In the genomic region with DNA sequence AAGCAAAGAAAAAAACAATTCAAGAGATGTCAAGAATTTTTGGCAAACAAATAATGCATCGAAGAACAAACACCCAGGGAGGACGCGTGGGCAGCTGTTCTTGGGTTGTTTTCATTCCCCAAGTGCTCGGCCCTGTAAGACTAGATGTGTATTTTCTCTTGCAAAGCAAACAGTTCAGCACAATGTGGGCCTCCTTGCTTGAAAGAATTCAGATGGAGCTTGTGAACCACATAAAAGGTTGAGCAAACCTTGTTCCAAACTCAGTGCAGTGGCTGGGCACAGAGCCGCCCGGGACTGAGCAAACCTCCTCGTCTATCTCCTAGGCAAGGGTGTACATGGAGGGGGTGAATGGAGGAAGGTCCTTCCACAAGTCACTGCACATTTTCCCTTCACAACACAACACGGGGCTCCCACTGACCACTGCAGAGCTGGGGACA, we compare ENCODE assay signal across 14 cellular contexts.
DNase-seq lines count a peak whose midpoint lies in the region; ATAC-seq, FAIRE-seq and TF ChIP-seq lines count a peak whose summit lies in the region.
"Had no signal": no experiment of that assay in that cellular context is flagged by ENCODE, and none has a peak within 500 bp of the region (broad histone marks: within the 10 kb centered on the region; RNA-seq: fewer than 3 reads in every experiment).

No MANE protein-coding gene starts in this region.

- in situ Hi-C loops in gastrocnemius medialis (cut with MboI; ENCODE audit: low sequenced_read_pairs in 4 of 4): no loop called here

- H3K4me1 ChIP-seq in DND-41 (ENCODE audit: insufficient read depth, low read length) (peaks cover 15% of the 10 kb centered on the region), astrocyte (ENCODE audit: insufficient read depth, low read length) (peaks cover 28% of the 10 kb centered on the region), gastrocnemius medialis (peaks cover 13 to 18% of the 10 kb centered on the region in 2 donors), H9 (ENCODE audit: insufficient read depth, low read length) (peaks cover 5% of the 10 kb centered on the region; the same call in 1 of the 2 replicates)

- no peak overlapping the region for H3K4me2 ChIP-seq in DND-41 (ENCODE audit: insufficient read depth, low read length)
- H3K4me2 ChIP-seq in astrocyte (ENCODE audit: low read length): peak overlapping the region; percentile 29
- no peak overlapping the region for H3K4me2 ChIP-seq in H9 (ENCODE audit: insufficient read depth, insufficient read length, low read length)

- H3K14ac ChIP-seq in H9 (ENCODE audit: insufficient read depth, low read length): no peak overlapping the region

- no peak overlapping the region for H3K9ac ChIP-seq in DND-41 (ENCODE audit: low read depth, low read length)
- H3K9ac ChIP-seq in astrocyte (ENCODE audit: low read length): no peak overlapping the region
- H3K9ac ChIP-seq in H9 (ENCODE audit: extremely low read depth, insufficient read length, low read length): no peak overlapping the region

- intact Hi-C loops in gastrocnemius medialis (cut with DNase I; ENCODE audit: low total_unique reads): no loop called here

- no peak overlapping the region for H2BK12ac ChIP-seq in H9 (ENCODE audit: insufficient read length, low read depth, low read length)

- no peak for FAIRE-seq in astrocyte (lab: Jason Lieb, UNC)

- no peak overlapping the region for H4K5ac ChIP-seq in H9 (ENCODE audit: insufficient read length, low read depth, low read length)

- H4K20me1 ChIP-seq in DND-41 (ENCODE audit: insufficient read depth, low read length) (peaks cover 2% of the 10 kb centered on the region; the same call in 1 of the 2 replicates), astrocyte (ENCODE audit: insufficient read depth, low read length) (no peaks in the 10 kb centered on the region), H9 (ENCODE audit: control insufficient read depth, insufficient read depth, insufficient read length) (no peaks in the 10 kb centered on the region)

- H2BK20ac ChIP-seq in H9 (ENCODE audit: low read depth, low read length, poor library complexity, severe bottlenecking): no peak overlapping the region

- TF ChIP-seq CTCF in DND-41 (IDR thresholded peaks at IDR 0.05; ENCODE audit: borderline replicate concordance, extremely low read depth, low read length, poor library complexity, severe bottlenecking): no peak
- no peak for TF ChIP-seq CTCF in astrocyte (IDR thresholded peaks at IDR 0.05; ENCODE audit: insufficient read depth, low read depth, low read length)
- TF ChIP-seq CTCF in gastrocnemius medialis (IDR thresholded peaks at IDR 0.05 in 4 of 5, conservative IDR thresholded peaks at IDR 0.05 in 1 of 5): no peak
- TF ChIP-seq CTCF in H9 (conservative IDR thresholded peaks at IDR 0.05): no peak

- no peaks in the 10 kb centered on the region for H3K23me2 ChIP-seq in H9 (ENCODE audit: insufficient read length, low read depth, low read length, poor library complexity, severe bottlenecking)

- H3K27ac ChIP-seq in DND-41 (ENCODE audit: low read length): no peak overlapping the region
- no peak overlapping the region for H3K27ac ChIP-seq in astrocyte (ENCODE audit: low read depth, low read length)
- H3K27ac ChIP-seq in gastrocnemius medialis: peak overlapping the region in 1 of 4 donors; percentile 25
- no peak overlapping the region for H3K27ac ChIP-seq in H9 (ENCODE audit: insufficient read length, low read depth, low read length)
- H3K27ac ChIP-seq: neutrophil had no signal

- WGBS in H9 (ENCODE audit: extremely low coverage, insufficient read length, low lambda C conversion rate): no CpG with 5 or more reads among the region's 8 CpGs

- H3K18ac ChIP-seq in H9 (ENCODE audit: insufficient read length, low read depth, low read length): no peak overlapping the region

- DNase-seq in DND-41 (peak; percentile 29), astrocyte (ENCODE audit: low read depth) (peak; percentile 29), islet precursor cell (peak; percentile 49), gastrocnemius medialis (peak in 1 of 2 donors; percentile 49), H9 (no peak), RKO (ENCODE audit: low spot score) (no peak)
- no peak for DNase-seq in stimulated activated CD4-positive, alpha-beta T cell treated with anti-CD3 and anti-CD28 coated beads, Interleukin-12 subunit alpha, Interleukin-12 subunit beta, amount 100 ng/mL, for 4 hours
- no peak for DNase-seq in activated effector memory CD4-positive, alpha-beta T cell treated with Interleukin-2 at 50 U/mL for 16 hours
- DNase-seq: activated CD4-positive, alpha-beta T cell treated with anti-CD3 and anti-CD28 coated beads, Interleukin-2, amount 50 U/mL, for 4 hours; activated naive CD8-positive, alpha-beta T cell treated with anti-CD3 and anti-CD28 coated beads for 36 hours; effector CD4-positive, alpha-beta T cell; HFFc6 had no signal

- H3K79me1 ChIP-seq in H9 (ENCODE audit: insufficient read depth, low read depth, low read length, poor library complexity, severe bottlenecking): no peaks in the 10 kb centered on the region

- H4K8ac ChIP-seq in H9 (replicated peaks; ENCODE audit: insufficient read length, low read depth, low read length): no peak overlapping the region

- no peak overlapping the region for H3K56ac ChIP-seq in H9 (ENCODE audit: insufficient read length, low read depth, low read length)

- H3K4ac ChIP-seq in H9 (ENCODE audit: low read depth, low read length): no peak overlapping the region

- H3K9me3 Mint-ChIP-seq in astrocyte (ENCODE audit: unreplicated experiment): no peaks in the 10 kb centered on the region
- no peaks in the 10 kb centered on the region for H3K9me3 Mint-ChIP-seq in H9
- H3K9me3 Mint-ChIP-seq: activated naive CD8-positive, alpha-beta T cell treated with anti-CD3 and anti-CD28 coated beads for 36 hours; HFFc6 had no signal

- no peak overlapping the region for H3K4me3 ChIP-seq in DND-41 (ENCODE audit: low read depth in 1 of 2, low read length in 2 of 2)
- no peak overlapping the region for H3K4me3 ChIP-seq in astrocyte (ENCODE audit: insufficient read depth, low read depth, low read length)
- no peak overlapping the region for H3K4me3 ChIP-seq in gastrocnemius medialis
- H3K4me3 ChIP-seq: transverse colon had no signal

- H3K36me3 Mint-ChIP-seq in astrocyte (ENCODE audit: low read depth, unreplicated experiment): peaks cover 4% of the 10 kb centered on the region
- H3K36me3 Mint-ChIP-seq in H9 (ENCODE audit: insufficient read depth in 1 of 3, low read depth in 3 of 3): peaks cover 0 to 11% (median 1%) of the 10 kb centered on the region in 3 experiments; a peak in 1 of 7 replicates
- H3K36me3 Mint-ChIP-seq: activated naive CD8-positive, alpha-beta T cell treated with anti-CD3 and anti-CD28 coated beads for 36 hours had no signal

- peaks cover 9% of the 10 kb centered on the region for H3K4me1 Mint-ChIP-seq in astrocyte (ENCODE audit: low read depth, unreplicated experiment)
- peaks cover 32 to 34% of the 10 kb centered on the region in 2 experiments for H3K4me1 Mint-ChIP-seq in H9
- H3K4me1 Mint-ChIP-seq: activated naive CD8-positive, alpha-beta T cell treated with anti-CD3 and anti-CD28 coated beads for 36 hours had no signal

- no peak for TF ChIP-seq POLR2A in gastrocnemius medialis (IDR thresholded peaks at IDR 0.05)

- no peak overlapping the region for H3K23ac ChIP-seq in H9 (ENCODE audit: insufficient read length, low read depth, low read length)

- no peak overlapping the region for H2AK5ac ChIP-seq in H9 (ENCODE audit: insufficient read length, low read length)

- no peaks in the 10 kb centered on the region for H3K27me3 ChIP-seq in DND-41 (ENCODE audit: insufficient read depth, low read length, poor library complexity)
- peaks cover 16% of the 10 kb centered on the region for H3K27me3 ChIP-seq in astrocyte (ENCODE audit: insufficient read depth, low read length)
- no peaks in the 10 kb centered on the region for H3K27me3 ChIP-seq in gastrocnemius medialis
- peaks cover 4% of the 10 kb centered on the region; the same call in 1 of the 2 replicates for H3K27me3 ChIP-seq in H9 (ENCODE audit: insufficient read depth, low read length)
- H3K27me3 ChIP-seq: neutrophil, transverse colon had no signal

- no peak overlapping the region for H2BK15ac ChIP-seq in H9 (ENCODE audit: low read depth, low read length)

- H2BK5ac ChIP-seq in H9 (ENCODE audit: insufficient read length, low read length): no peak overlapping the region

- H2BK120ac ChIP-seq in H9 (ENCODE audit: low read depth, low read length, poor library complexity, severe bottlenecking): no peak overlapping the region

- H3K36me3 ChIP-seq in DND-41 (ENCODE audit: insufficient read depth, low read length): no peaks in the 10 kb centered on the region
- H3K36me3 ChIP-seq in astrocyte (ENCODE audit: insufficient read depth, low read length): no peaks in the 10 kb centered on the region
- no peaks in the 10 kb centered on the region for H3K36me3 ChIP-seq in gastrocnemius medialis
- H3K36me3 ChIP-seq: neutrophil, transverse colon had no signal

- ATAC-seq in DND-41 (ENCODE audit: insufficient read depth, low read depth): peak; percentile 65
- peak; percentile 54 to 61 for ATAC-seq in gastrocnemius medialis

- no peak overlapping the region for H3K4me3 Mint-ChIP-seq in astrocyte (ENCODE audit: unreplicated experiment)
- no peak overlapping the region for H3K4me3 Mint-ChIP-seq in H9
- H3K4me3 Mint-ChIP-seq: activated naive CD8-positive, alpha-beta T cell treated with anti-CD3 and anti-CD28 coated beads for 36 hours; HFFc6 had no signal

- no peak overlapping the region for H3T11ph ChIP-seq in H9 (ENCODE audit: low read length)

- peak overlapping the region; percentile 4 for H3K27ac Mint-ChIP-seq in astrocyte (ENCODE audit: unreplicated experiment)
- H3K27ac Mint-ChIP-seq in H9: no peak overlapping the region
- H3K27ac Mint-ChIP-seq: activated naive CD8-positive, alpha-beta T cell treated with anti-CD3 and anti-CD28 coated beads for 36 hours; HFFc6 had no signal

- H3K9me3 ChIP-seq in DND-41 (ENCODE audit: insufficient read depth, low read length, severe bottlenecking) (no peaks in the 10 kb centered on the region), astrocyte (ENCODE audit: insufficient read depth, low read depth, low read length) (no peaks in the 10 kb centered on the region), gastrocnemius medialis (no peaks in the 10 kb centered on the region), H9 (ENCODE audit: control insufficient read depth, low read depth, low read length) (no peaks in the 10 kb centered on the region)
- H3K9me3 ChIP-seq: neutrophil, transverse colon had no signal

- H3K27me3 Mint-ChIP-seq in astrocyte (ENCODE audit: low read depth, unreplicated experiment) (peaks cover 3% of the 10 kb centered on the region), H9 (ENCODE audit: low read depth) (peaks cover 36% of the 10 kb centered on the region)

- H2AFZ ChIP-seq in DND-41 (ENCODE audit: low read depth, low read length) (no peak overlapping the region), astrocyte (ENCODE audit: low read depth, low read length) (no peak overlapping the region), H9 (ENCODE audit: low read length) (no peak overlapping the region)

- H4K91ac ChIP-seq in H9 (ENCODE audit: insufficient read length, low read depth, low read length): no peak overlapping the region

- H3K79me2 ChIP-seq in DND-41 (ENCODE audit: insufficient read depth, low read length): no peaks in the 10 kb centered on the region
- H3K79me2 ChIP-seq in astrocyte (ENCODE audit: insufficient read depth, low read length): no peaks in the 10 kb centered on the region
- no peaks in the 10 kb centered on the region for H3K79me2 ChIP-seq in H9 (ENCODE audit: insufficient read depth, low read length)

Comparison
In these comparisons a context has a peak if more than half of its experiments do, and no peak if none do; other contexts are left out.
1. DNase-seq: peak in DND-41 (single experiment), astrocyte (single experiment) and islet precursor cell (single experiment); none in H9 (single experiment), stimulated activated CD4-positive, alpha-beta T cell treated with anti-CD3 and anti-CD28 coated beads, Interleukin-12 subunit alpha, Interleukin-12 subunit beta, amount 100 ng/mL, for 4 hours (single experiment), RKO (single experiment) and activated effector memory CD4-positive, alpha-beta T cell treated with Interleukin-2 at 50 U/mL for 16 hours (single experiment).